In the genomic region with DNA sequence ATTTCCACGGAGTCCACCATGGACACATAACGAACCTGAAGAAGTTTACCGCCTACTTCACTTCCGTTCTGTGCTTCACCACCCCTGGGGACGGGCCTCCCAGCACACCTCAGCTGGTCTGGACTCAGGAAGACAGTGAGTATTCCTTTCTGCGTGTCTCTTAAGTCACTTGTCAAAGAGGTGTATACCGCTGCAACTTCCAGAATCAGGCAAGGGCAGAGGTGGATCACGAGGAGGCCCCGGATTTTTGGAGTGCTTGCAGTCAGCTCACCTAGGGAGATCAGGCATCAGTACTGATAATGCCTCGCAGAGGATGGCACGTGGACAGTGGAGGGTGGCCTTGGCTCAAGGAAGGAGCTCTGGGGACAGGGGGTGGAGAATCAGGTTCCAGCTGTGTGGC, we compare ENCODE assay signal across 18 cellular contexts.
DNase-seq lines count a peak whose midpoint lies in the region; FAIRE-seq and TF ChIP-seq lines count a peak whose summit lies in the region.
"Had no signal": no experiment of that assay in that cellular context is flagged by ENCODE, and none has a peak within 500 bp of the region (broad histone marks: within the 10 kb centered on the region; RNA-seq: fewer than 3 reads in every experiment).

No MANE protein-coding gene starts in this region.

- no peak overlapping the region for H3K4me3 Mint-ChIP-seq in glutamatergic neuron (ENCODE audit: unreplicated experiment)
- H3K4me3 Mint-ChIP-seq: CD4-positive, alpha-beta memory T cell; HFFc6 had no signal

- no peaks in the 10 kb centered on the region for H3K9me3 ChIP-seq in right atrium auricular region
- no peaks in the 10 kb centered on the region for H3K9me3 ChIP-seq in left ventricle myocardium inferior (replicated peaks)
- H3K9me3 ChIP-seq: A549, Caco-2, HAP-1 had no signal

- peaks cover 3% of the 10 kb centered on the region for H3K9me3 Mint-ChIP-seq in glutamatergic neuron (ENCODE audit: unreplicated experiment)

- DNase-seq in right atrium auricular region (ENCODE audit: low spot score) (peak; percentile 55), left ventricle myocardium inferior (no peak), glutamatergic neuron (no peak), urothelium cell line (ENCODE audit: low spot score) (no peak), 8988T (no peak), superior temporal gyrus (ENCODE audit: extremely low spot score) (no peak)
- DNase-seq: C1 segment of cervical spinal cord, Caco-2, DMS153, DND-41, GOT3, HFFc6 had no signal

- no peak overlapping the region for H3K27ac ChIP-seq in right atrium auricular region
- no peak overlapping the region for H3K27ac ChIP-seq in left ventricle myocardium inferior (replicated peaks)
- H3K27ac ChIP-seq: 22Rv1, A549 had no signal

- H3K27me3 ChIP-seq in right atrium auricular region (no peaks in the 10 kb centered on the region), left ventricle myocardium inferior (ENCODE audit: low read depth) (peaks cover under 1% of the 10 kb centered on the region)

- H3K4me1 Mint-ChIP-seq in glutamatergic neuron (ENCODE audit: low read depth, unreplicated experiment) = peaks cover 9% of the 10 kb centered on the region
- H3K4me1 Mint-ChIP-seq: CD4-positive, alpha-beta memory T cell had no signal

- no peak for TF ChIP-seq CTCF in right atrium auricular region (IDR thresholded peaks at IDR 0.05)
- TF ChIP-seq CTCF in left ventricle myocardium inferior (IDR thresholded peaks at IDR 0.05; ENCODE audit: borderline replicate concordance) = no peak
- no peak for TF ChIP-seq CTCF in glutamatergic neuron (IDR thresholded peaks at IDR 0.05; ENCODE audit: partially characterized antibody, unreplicated experiment)

- no peak overlapping the region for H3K4me3 ChIP-seq in right atrium auricular region
- no peak overlapping the region for H3K4me3 ChIP-seq in left ventricle myocardium inferior
- H3K4me3 ChIP-seq: A549, HAP-1 had no signal

- H3K4me1 ChIP-seq in right atrium auricular region (no peaks in the 10 kb centered on the region), left ventricle myocardium inferior (no peaks in the 10 kb centered on the region)
- H3K4me1 ChIP-seq: A549, Caco-2, HAP-1 had no signal

- H3K36me3 Mint-ChIP-seq in glutamatergic neuron (ENCODE audit: unreplicated experiment) = peaks cover 41% of the 10 kb centered on the region
- H3K36me3 Mint-ChIP-seq: CD4-positive, alpha-beta memory T cell had no signal

- peaks cover 7% of the 10 kb centered on the region for H3K27me3 Mint-ChIP-seq in glutamatergic neuron (ENCODE audit: unreplicated experiment)

- FAIRE-seq in urothelium cell line (lab: Jason Lieb, UNC) = peak; percentile 61
- FAIRE-seq: A549, GM12892, H54 had no signal

- H3K36me3 ChIP-seq in right atrium auricular region (no peaks in the 10 kb centered on the region), left ventricle myocardium inferior (no peaks in the 10 kb centered on the region)
- H3K36me3 ChIP-seq: HAP-1 had no signal

- intact Hi-C loops in left ventricle myocardium inferior (cut with micrococcal nuclease) = no loop called here

- peak overlapping the region; percentile 6 for H3K27ac Mint-ChIP-seq in glutamatergic neuron (ENCODE audit: unreplicated experiment)
- H3K27ac Mint-ChIP-seq: CD4-positive, alpha-beta memory T cell; HFFc6 had no signal
